Comparison of ENCODE assay signal across 23 cellular contexts in genomic region chr13:58950911-58951310, GRCh38.
A peak's percentile ranks its signal among the peaks of the same experiment; 100 is the strongest.
DNase-seq lines count a peak whose midpoint lies in the region; ATAC-seq, FAIRE-seq and TF ChIP-seq lines count a peak whose summit lies in the region.
"Had no signal": no experiment of that assay in that cellular context is flagged by ENCODE, and none has a peak within 500 bp of the region (broad histone marks: within the 10 kb centered on the region; RNA-seq: fewer than 3 reads in every experiment).

No MANE protein-coding gene starts in this region.

- ATAC-seq in HG02610 (IDR thresholded peaks at IDR 0.05; ENCODE audit: unreplicated experiment) (peak; percentile 24), GM21390 (IDR thresholded peaks at IDR 0.05; ENCODE audit: unreplicated experiment) (no peak), HG03135 (IDR thresholded peaks at IDR 0.05; ENCODE audit: unreplicated experiment) (no peak)

- FAIRE-seq in GM18507 (lab: Jason Lieb, UNC) (peak; percentile 5), colon (lab: Jason Lieb, UNC) (peak; percentile 62)
- FAIRE-seq: A204.1, G401.6, GM19239, H54 had no signal

- no peaks in the 10 kb centered on the region for H4K20me1 ChIP-seq in OCI-LY7 (ENCODE audit: insufficient read depth, low read length)
- H4K20me1 ChIP-seq: BLaER1 had no signal

- peaks cover 23% of the 10 kb centered on the region for H3K36me3 ChIP-seq in OCI-LY7 (ENCODE audit: insufficient read depth, low read length)
- no peaks in the 10 kb centered on the region for H3K36me3 ChIP-seq in CD8-positive, alpha-beta memory T cell (ENCODE audit: insufficient read depth, low read length)
- H3K36me3 ChIP-seq: BLaER1, HAP-1 had no signal

- no peak overlapping the region for H3K4me3 ChIP-seq in OCI-LY7 (ENCODE audit: low read depth, low read length, poor library complexity, severe bottlenecking)
- no peak overlapping the region for H3K4me3 ChIP-seq in CD8-positive, alpha-beta memory T cell (ENCODE audit: low read length)
- H3K4me3 ChIP-seq: BLaER1, HAP-1 had no signal

- H3K4me3 Mint-ChIP-seq in CD8-positive, alpha-beta memory T cell, result no peak overlapping the region
- H3K4me3 Mint-ChIP-seq: B cell; CD4-positive, CD25-positive, alpha-beta regulatory T cell; HFFc6 had no signal

- no peaks in the 10 kb centered on the region for H3K79me2 ChIP-seq in OCI-LY7 (ENCODE audit: insufficient read depth, low read depth, low read length)

- no peak for TF ChIP-seq CTCF in OCI-LY7 (conservative IDR thresholded peaks at IDR 0.05; ENCODE audit: low read length)

- H3K27me3 ChIP-seq in CD8-positive, alpha-beta memory T cell (ENCODE audit: insufficient read depth, low read length, poor library complexity, severe bottlenecking), result no peaks in the 10 kb centered on the region
- H3K27me3 ChIP-seq: BLaER1 had no signal

- H3K27ac ChIP-seq in OCI-LY7 (ENCODE audit: low read depth, low read length, poor library complexity, severe bottlenecking), result no peak overlapping the region
- H3K27ac ChIP-seq in CD8-positive, alpha-beta memory T cell (ENCODE audit: low read depth, low read length), result no peak overlapping the region
- H3K27ac ChIP-seq: 22Rv1, BLaER1, C4-2B had no signal

- no peaks in the 10 kb centered on the region for H3K4me1 Mint-ChIP-seq in CD8-positive, alpha-beta memory T cell
- H3K4me1 Mint-ChIP-seq: CD4-positive, CD25-positive, alpha-beta regulatory T cell had no signal

- H2AFZ ChIP-seq in OCI-LY7 (ENCODE audit: low read length), result no peak overlapping the region

- H3K4me1 ChIP-seq in OCI-LY7 (ENCODE audit: insufficient read depth, low read length, poor library complexity, severe bottlenecking), result peaks cover 52% of the 10 kb centered on the region
- H3K4me1 ChIP-seq in CD8-positive, alpha-beta memory T cell (ENCODE audit: insufficient read depth, low read length), result no peaks in the 10 kb centered on the region
- H3K4me1 ChIP-seq: HAP-1 had no signal

- peaks cover 18 to 26% (median 23%) of the 10 kb centered on the region in 5 donors for H3K9me3 Mint-ChIP-seq in CD8-positive, alpha-beta memory T cell

- no peak overlapping the region for H3K4me2 ChIP-seq in OCI-LY7 (ENCODE audit: low read length)
- H3K4me2 ChIP-seq: BLaER1 had no signal

- no peaks in the 10 kb centered on the region for H3K9me2 ChIP-seq in OCI-LY7 (ENCODE audit: insufficient read depth, low read length)

- BruUV-seq in OCI-LY7 (replicated peaks; lab: Mats Ljungman, UMichigan), result no TSS peak

- intact Hi-C loops in OCI-LY7 (cut with micrococcal nuclease; ENCODE audit: unreplicated experiment), result loop anchor here (10.0 kb wide), 2 partner anchors 246 to 366 kb away; no protein-coding TSS in a partner anchor

- H3K27me3 Mint-ChIP-seq in CD8-positive, alpha-beta memory T cell, result no peaks in the 10 kb centered on the region
- H3K27me3 Mint-ChIP-seq: B cell; CD4-positive, CD25-positive, alpha-beta regulatory T cell had no signal

- H3K36me3 Mint-ChIP-seq in CD8-positive, alpha-beta memory T cell, result no peaks in the 10 kb centered on the region
- H3K36me3 Mint-ChIP-seq: CD4-positive, CD25-positive, alpha-beta regulatory T cell had no signal

- H3K9me3 ChIP-seq in OCI-LY7 (ENCODE audit: low read length), result peaks cover 41% of the 10 kb centered on the region; the same call in 1 of the 2 replicates
- H3K9me3 ChIP-seq in CD8-positive, alpha-beta memory T cell (ENCODE audit: low read length), result no peaks in the 10 kb centered on the region

- H3K27ac Mint-ChIP-seq in CD8-positive, alpha-beta memory T cell, result no peak overlapping the region
- H3K27ac Mint-ChIP-seq: B cell; CD4-positive, CD25-positive, alpha-beta regulatory T cell; HFFc6 had no signal

- CTCF ChIA-PET in OCI-LY7 (lab: Charles Lee; ENCODE audit: unreplicated experiment), result no interaction called here
- CTCF ChIA-PET in CD8-positive, alpha-beta memory T cell (lab: Charles Lee), result no interaction called here

- POLR2A ChIA-PET in OCI-LY7 (lab: Charles Lee), result no interaction called here
- POLR2A ChIA-PET in CD8-positive, alpha-beta memory T cell (lab: Charles Lee), result no interaction called here

- no peak for DNase-seq in GM18507 (ENCODE audit: extremely low spot score, insufficient read length, low read depth)
- peak; percentile 21 for DNase-seq in OCI-LY7 (ENCODE audit: low spot score)
- DNase-seq in NCI-H510A (lab: John Stamatoyannopoulos, UW), result no peak
- DNase-seq in CD8-positive, alpha-beta memory T cell, result no peak
- DNase-seq: Calu3; CD4-positive, CD25-positive, alpha-beta regulatory T cell; COR-L47; DND-41; GOT3; HFFc6 had no signal
